Comparison of ENCODE assay signal across 8 cellular contexts in the genomic region with DNA sequence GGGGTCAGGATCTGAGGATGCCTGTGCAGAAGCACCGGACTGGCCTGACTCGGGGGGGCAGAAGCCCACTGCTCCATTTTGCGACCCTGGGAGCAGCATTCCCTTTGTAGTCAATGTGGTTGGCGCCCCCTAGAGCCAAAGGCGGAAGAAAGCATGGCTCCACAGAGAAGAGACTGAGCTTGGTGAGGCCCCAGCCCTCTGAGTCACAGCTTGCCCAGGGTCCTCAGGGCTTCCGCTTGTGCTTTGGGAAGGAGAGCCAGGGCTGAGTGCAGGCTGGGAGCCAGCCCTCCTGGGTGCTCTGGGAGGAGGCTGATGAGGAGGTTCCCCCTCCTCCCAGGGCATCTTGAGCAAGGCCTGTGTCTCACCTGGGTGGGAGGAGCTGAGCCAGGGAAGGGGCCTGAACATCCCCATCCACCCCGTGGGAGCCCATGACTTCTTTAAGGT. TPM values are rescaled to one million over a fixed set of nuclear protein-coding genes. Genes with fewer than 3 reads are reported as not detected.
DNase-seq lines count a peak whose midpoint lies in the region; ATAC-seq and TF ChIP-seq lines count a peak whose summit lies in the region.

No MANE protein-coding gene starts in this region.

- CTCF ChIA-PET in AG04449 (lab: Yijun Ruan, JAX): interaction anchor here (0.6 to 10.4 kb wide), 24 partner anchors 8 to 226 kb away, joined by 3 to 284 read pairs (median 6); partner anchors contain the start of genes NFX1 and NOL6

- POLR2A ChIA-PET in AG04449 (lab: Yijun Ruan, JAX): interaction anchor here (0.5 to 1.4 kb wide), 4 partner anchors 10 to 425 kb away, joined by 3 to 5 read pairs (median 4); partner anchors contain the start of gene NFX1

- H3K27ac Mint-ChIP-seq in effector memory CD8-positive, alpha-beta T cell: peak overlapping the region; percentile 44 to 65
- H3K27ac Mint-ChIP-seq in type B pancreatic cell: no peak overlapping the region

- peak; percentile 42 for DNase-seq in AG04449 (ENCODE audit: low read depth, low spot score)
- peak; percentile 22 for DNase-seq in NCI-H1092 (lab: John Stamatoyannopoulos, UW)
- peak; percentile 72 for DNase-seq in activated CD4-positive, alpha-beta T cell treated with anti-CD3 and anti-CD28 coated beads for 48 hours
- DNase-seq in effector memory CD8-positive, alpha-beta T cell: peak; percentile 33 to 42 (median 41)
- peak; percentile 83 for DNase-seq in myocyte (ENCODE audit: low read depth)
- DNase-seq in type B pancreatic cell (ENCODE audit: extremely low spot score, unreplicated experiment): no peak

- peak overlapping the region; percentile 25 to 61 for H3K4me3 Mint-ChIP-seq in effector memory CD8-positive, alpha-beta T cell
- H3K4me3 Mint-ChIP-seq in type B pancreatic cell: no peak overlapping the region

- TF ChIP-seq CTCF in AG04449 (IDR thresholded peaks at IDR 0.05; ENCODE audit: insufficient read depth, low read length, missing control alignments): peak; percentile 83
- peak; percentile 86 for TF ChIP-seq CTCF in GM12873 (IDR thresholded peaks at IDR 0.05; ENCODE audit: insufficient read depth, low read depth, low read length, missing control alignments)
- TF ChIP-seq CTCF in type B pancreatic cell (conservative IDR thresholded peaks at IDR 0.05): peak; percentile 85

- ATAC-seq in effector memory CD8-positive, alpha-beta T cell (replicated peaks): peak; percentile 77
- no peak for ATAC-seq in HG02970 (IDR thresholded peaks at IDR 0.05; ENCODE audit: low FRiP score, unreplicated experiment)

- H3K4me1 Mint-ChIP-seq in effector memory CD8-positive, alpha-beta T cell (ENCODE audit: low read depth in 2 of 2): peaks cover 10 to 40% of the 10 kb centered on the region in 2 donors
- H3K4me1 Mint-ChIP-seq in type B pancreatic cell (ENCODE audit: unreplicated experiment): peaks cover 6% of the 10 kb centered on the region

- peaks cover 10% of the 10 kb centered on the region for H3K36me3 Mint-ChIP-seq in effector memory CD8-positive, alpha-beta T cell (ENCODE audit: insufficient read depth)
- H3K36me3 Mint-ChIP-seq in type B pancreatic cell: no peaks in the 10 kb centered on the region

- H3K4me3 ChIP-seq in AG04449 (ENCODE audit: low read depth, low read length): no peak overlapping the region

- H3K9me3 Mint-ChIP-seq in effector memory CD8-positive, alpha-beta T cell: no peaks in the 10 kb centered on the region
- no peaks in the 10 kb centered on the region for H3K9me3 Mint-ChIP-seq in type B pancreatic cell

- no peaks in the 10 kb centered on the region for H3K27me3 Mint-ChIP-seq in effector memory CD8-positive, alpha-beta T cell
- H3K27me3 Mint-ChIP-seq in type B pancreatic cell: peaks cover 7% of the 10 kb centered on the region

RNA-seq across cellular contexts. Expression of gene AQP3, which starts 5.5 kb away (rescaled TPM):
- 89.2 and 113 TPM in 2 replicates for total RNA-seq in myocyte
- 19.0 TPM for polyA plus RNA-seq in myocyte (2012)
- total RNA-seq in type B pancreatic cell (ENCODE audit: low replicate concordance): 33.1 and 67.0 TPM in 2 replicates

RNA-seq across cellular contexts. Expression of gene NOL6, which starts 20.9 kb away (rescaled TPM):
- 32.3 and 33.5 TPM in 2 replicates for total RNA-seq in myocyte
- 29.2 TPM for polyA plus RNA-seq in myocyte (2012)
- total RNA-seq in type B pancreatic cell (ENCODE audit: low replicate concordance): 39.2 and 46.3 TPM in 2 replicates

RNA-seq across cellular contexts. Expression of gene AQP7, which starts 50.5 kb away (rescaled TPM):
- total RNA-seq in myocyte (0.10 and 0.48 TPM in 2 replicates), type B pancreatic cell (ENCODE audit: low replicate concordance) (3.7 and 5.0 TPM in 2 replicates)
- polyA plus RNA-seq in myocyte (2012): 0.35 TPM
